ENCODE assay signal across 8 cellular contexts in the genomic region with DNA sequence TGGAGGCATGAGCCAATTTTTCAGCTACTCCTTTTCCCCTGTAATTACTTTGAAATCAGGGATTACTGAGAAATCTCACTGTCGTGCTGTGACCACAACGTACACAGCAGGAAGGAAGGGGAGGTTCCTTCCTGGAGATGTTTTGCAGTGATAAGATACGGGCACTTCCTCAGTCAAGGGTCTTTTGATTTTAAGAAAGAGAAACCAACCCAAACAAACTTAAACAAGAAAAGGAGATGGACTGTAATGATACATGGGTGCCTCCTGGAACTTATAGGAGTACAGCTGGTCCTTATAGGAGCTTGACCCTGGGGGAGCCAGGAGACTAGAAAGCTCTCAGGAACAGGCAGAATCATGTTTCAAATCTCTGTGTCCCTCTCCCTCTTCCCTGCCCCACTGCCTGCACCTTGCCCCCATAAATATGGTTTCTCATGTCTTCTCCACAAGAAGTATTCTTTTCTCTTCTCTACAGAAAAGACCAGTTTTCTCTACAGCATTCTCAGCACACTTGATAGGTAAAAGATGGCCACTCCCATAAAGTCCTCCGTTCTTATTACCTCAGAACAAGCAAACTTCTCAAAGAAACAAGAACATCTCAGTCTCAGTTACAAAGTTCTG.
DNase-seq lines count a peak whose midpoint lies in the region; ATAC-seq, FAIRE-seq and TF ChIP-seq lines count a peak whose summit lies in the region.

No MANE protein-coding gene starts in this region.

- POLR2A ChIA-PET in naive thymus-derived CD4-positive, alpha-beta T cell (lab: Charles Lee) = interaction anchor here (0.9 to 3.0 kb wide), 16 partner anchors 8 to 281 kb away, joined by 3 to 30 read pairs (median 6); a partner anchor contains a TSS

- FAIRE-seq in GM12892 (lab: Jason Lieb, UNC) = peak; percentile 64
- FAIRE-seq in RCC 7860 (lab: Jason Lieb, UNC) = no peak

- H3K27ac ChIP-seq in angular gyrus (ENCODE audit: low read depth, low read length) = peak overlapping the region; percentile 27
- H3K27ac ChIP-seq in naive thymus-derived CD4-positive, alpha-beta T cell (ENCODE audit: low read depth, low read length) = peak overlapping the region; percentile 80

- H3K4me1 Mint-ChIP-seq in naive thymus-derived CD4-positive, alpha-beta T cell = peaks cover 58 to 74% (median 65%) of the 10 kb centered on the region in 7 donors

- H3K9me3 ChIP-seq in naive thymus-derived CD4-positive, alpha-beta T cell (ENCODE audit: control insufficient read depth in 2 of 3, low read length in 3 of 3) = no peaks in the 10 kb centered on the region

- peak overlapping the region in 8 of 9 donors; percentile 96 to 100 (median 98) for H3K27ac Mint-ChIP-seq in naive thymus-derived CD4-positive, alpha-beta T cell

- no peak for TF ChIP-seq POLR2A in GM12892 (IDR thresholded peaks at IDR 0.05; ENCODE audit: low read depth, low read length)

- peaks cover 7 to 18% (median 16%) of the 10 kb centered on the region in 5 donors for H3K36me3 Mint-ChIP-seq in naive thymus-derived CD4-positive, alpha-beta T cell

- no peak for DNase-seq in GM12892 (ENCODE audit: insufficient read length)
- DNase-seq in NAMALWA (ENCODE audit: low spot score) = peak; percentile 25
- peak in 8 of 9 donors; percentile 44 to 84 (median 79) for DNase-seq in naive thymus-derived CD4-positive, alpha-beta T cell
- DNase-seq in RCC 7860 (ENCODE audit: low spot score) = no peak
- no peak for DNase-seq in NCI-H82 treated with DMSO at 0.1 percent for 48 hours (lab: John Stamatoyannopoulos, UW; ENCODE audit: unreplicated experiment)

- peak overlapping the region; percentile 48 for H3K4me3 ChIP-seq in naive thymus-derived CD4-positive, alpha-beta T cell (ENCODE audit: low read length)

- H3K9me3 Mint-ChIP-seq in naive thymus-derived CD4-positive, alpha-beta T cell = peaks cover 0 to 20% (median 9%) of the 10 kb centered on the region in 11 donors

- CTCF ChIA-PET in naive thymus-derived CD4-positive, alpha-beta T cell (lab: Charles Lee) = interaction anchor here (0.6 to 1.5 kb wide), 8 partner anchors 14 to 167 kb away, joined by 3 to 11 read pairs (median 3); no protein-coding TSS in a partner anchor

- no peaks in the 10 kb centered on the region for H3K27me3 ChIP-seq in naive thymus-derived CD4-positive, alpha-beta T cell (ENCODE audit: control insufficient read depth in 2 of 2, insufficient read depth in 2 of 2, low read length in 2 of 2)

- H3K27me3 Mint-ChIP-seq in naive thymus-derived CD4-positive, alpha-beta T cell = no peaks in the 10 kb centered on the region

- intact Hi-C loops in naive thymus-derived CD4-positive, alpha-beta T cell (cut with micrococcal nuclease) = loop anchor here (1.0 to 10.0 kb wide), 20 partner anchors 11 to 1636 kb away; a partner anchor contains a TSS

- H3K4me1 ChIP-seq in naive thymus-derived CD4-positive, alpha-beta T cell (ENCODE audit: control insufficient read depth in 2 of 2, insufficient read depth in 2 of 2, low read length in 2 of 2) = peaks cover 56 to 67% of the 10 kb centered on the region in 2 donors

- peak overlapping the region; percentile 78 to 88 (median 84) for H3K4me3 Mint-ChIP-seq in naive thymus-derived CD4-positive, alpha-beta T cell

- H3K36me3 ChIP-seq in naive thymus-derived CD4-positive, alpha-beta T cell (ENCODE audit: control insufficient read depth in 2 of 3, insufficient read depth in 3 of 3, low read length in 3 of 3) = no peaks in the 10 kb centered on the region

- ATAC-seq in GM21515 (IDR thresholded peaks at IDR 0.05; ENCODE audit: unreplicated experiment) = peak; percentile 11
- peak; percentile 89 for ATAC-seq in naive thymus-derived CD4-positive, alpha-beta T cell
- ATAC-seq in HG02571 (IDR thresholded peaks at IDR 0.05; ENCODE audit: unreplicated experiment) = no peak

Comparison
In these comparisons a context has a peak if more than half of its experiments do, and no peak if none do; other contexts are left out.
1. DNase-seq: peak in NAMALWA (single experiment) and naive thymus-derived CD4-positive, alpha-beta T cell (8 of 9); none in GM12892 (single experiment), RCC 7860 (single experiment) and NCI-H82 treated with DMSO at 0.1 percent for 48 hours (single experiment).